12 cellular contexts compared by ENCODE assay signal in genomic region chr15:80982205-80982604, GRCh38. TPM values are rescaled to one million over a fixed set of nuclear protein-coding genes. Genes with fewer than 3 reads are reported as not detected.
DNase-seq lines count a peak whose midpoint lies in the region; ATAC-seq, FAIRE-seq and TF ChIP-seq lines count a peak whose summit lies in the region.
"Had no signal": no experiment of that assay in that cellular context is flagged by ENCODE, and none has a peak within 500 bp of the region (broad histone marks: within the 10 kb centered on the region; RNA-seq: fewer than 3 reads in every experiment).

No MANE protein-coding gene starts in this region.

- no peak for FAIRE-seq in urothelium cell line (lab: Jason Lieb, UNC)

- H3K27me3 Mint-ChIP-seq in natural killer cell treated with Interleukin-12 subunit alpha and Interleukin-12 subunit beta and Interleukin-15 and Interleukin-18, amount 100 ng/mL, for 72 hours = no peaks in the 10 kb centered on the region
- no peaks in the 10 kb centered on the region for H3K27me3 Mint-ChIP-seq in natural killer cell (ENCODE audit: low read depth in 2 of 2)
- H3K27me3 Mint-ChIP-seq in activated T-helper 1 cell treated with anti-CD3 and anti-CD28 coated beads, Interleukin-12 subunit alpha, Interleukin-12 subunit beta, Interleukin-2, Interleukin-4 antibody, amounts not matched to agents 30 ng/mL and 10 ng/mL and 1 ng/mL, durations not matched to agents 14 hours and 24 hours and 36 hours (ENCODE audit: insufficient read depth) = no peaks in the 10 kb centered on the region
- H3K27me3 Mint-ChIP-seq in stimulated activated naive B cell treated with anti-CD40 and anti-IgM and Interleukin-4, amounts not matched to agents 10 μg/mL and 1 μg/mL and 100 μg/mL, for 72 hours = no peaks in the 10 kb centered on the region

- peaks cover 35% of the 10 kb centered on the region for H3K36me3 Mint-ChIP-seq in natural killer cell treated with Interleukin-12 subunit alpha and Interleukin-12 subunit beta and Interleukin-15 and Interleukin-18, amount 100 ng/mL, for 72 hours
- peaks cover 10% of the 10 kb centered on the region for H3K36me3 Mint-ChIP-seq in natural killer cell
- H3K36me3 Mint-ChIP-seq in activated T-helper 1 cell treated with anti-CD3 and anti-CD28 coated beads, Interleukin-12 subunit alpha, Interleukin-12 subunit beta, Interleukin-2, Interleukin-4 antibody, amounts not matched to agents 30 ng/mL and 10 ng/mL and 1 ng/mL, durations not matched to agents 14 hours and 24 hours and 36 hours (ENCODE audit: low read depth) = peaks cover 47% of the 10 kb centered on the region
- H3K36me3 Mint-ChIP-seq in stimulated activated naive B cell treated with anti-CD40 and anti-IgM and Interleukin-4, amounts not matched to agents 10 μg/mL and 1 μg/mL and 100 μg/mL, for 72 hours = peaks cover 24 to 50% of the 10 kb centered on the region in 2 donors

- no peak for DNase-seq in natural killer cell treated with Interleukin-12 subunit alpha and Interleukin-12 subunit beta and Interleukin-15 and Interleukin-18, amount 100 ng/mL, for 72 hours (ENCODE audit: low spot score)
- DNase-seq in natural killer cell = no peak
- no peak for DNase-seq in activated T-helper 1 cell treated with anti-CD3 and anti-CD28 coated beads, Interleukin-12 subunit alpha, Interleukin-12 subunit beta, Interleukin-2, Interleukin-4 antibody, amounts not matched to agents 30 ng/mL and 10 ng/mL and 1 ng/mL, durations not matched to agents 14 hours and 24 hours and 36 hours (ENCODE audit: low spot score)
- no peak for DNase-seq in stimulated activated naive B cell treated with anti-CD40 and anti-IgM and Interleukin-4, amounts not matched to agents 10 μg/mL and 1 μg/mL and 100 μg/mL, for 72 hours
- DNase-seq in Kasumi-1 (lab: John Stamatoyannopoulos, UW) = no peak
- DNase-seq in urothelium cell line (ENCODE audit: low spot score) = no peak
- DNase-seq in Ammon's horn (ENCODE audit: low spot score) = no peak
- DNase-seq: activated T-cell treated with anti-CD3 and anti-CD28 coated beads for 4 hours; posterior cingulate gyrus; stimulated activated naive CD4-positive, alpha-beta T cell treated with Interleukin-2 at 50 U/mL for 16 hours; T1000 had no signal

- no peak overlapping the region for H3K4me3 Mint-ChIP-seq in natural killer cell treated with Interleukin-12 subunit alpha and Interleukin-12 subunit beta and Interleukin-15 and Interleukin-18, amount 100 ng/mL, for 72 hours
- no peak overlapping the region for H3K4me3 Mint-ChIP-seq in natural killer cell
- no peak overlapping the region for H3K4me3 Mint-ChIP-seq in activated T-helper 1 cell treated with anti-CD3 and anti-CD28 coated beads, Interleukin-12 subunit alpha, Interleukin-12 subunit beta, Interleukin-2, Interleukin-4 antibody, amounts not matched to agents 30 ng/mL and 10 ng/mL and 1 ng/mL, durations not matched to agents 14 hours and 24 hours and 36 hours
- no peak overlapping the region for H3K4me3 Mint-ChIP-seq in stimulated activated naive B cell treated with anti-CD40 and anti-IgM and Interleukin-4, amounts not matched to agents 10 μg/mL and 1 μg/mL and 100 μg/mL, for 72 hours

- peaks cover 44 to 51% of the 10 kb centered on the region in 2 donors for H3K4me1 Mint-ChIP-seq in natural killer cell treated with Interleukin-12 subunit alpha and Interleukin-12 subunit beta and Interleukin-15 and Interleukin-18, amount 100 ng/mL, for 72 hours (ENCODE audit: low read depth in 2 of 2)
- H3K4me1 Mint-ChIP-seq in natural killer cell = peaks cover 34 to 46% of the 10 kb centered on the region in 2 donors
- peaks cover 59% of the 10 kb centered on the region for H3K4me1 Mint-ChIP-seq in activated T-helper 1 cell treated with anti-CD3 and anti-CD28 coated beads, Interleukin-12 subunit alpha, Interleukin-12 subunit beta, Interleukin-2, Interleukin-4 antibody, amounts not matched to agents 30 ng/mL and 10 ng/mL and 1 ng/mL, durations not matched to agents 14 hours and 24 hours and 36 hours (ENCODE audit: low read depth)
- H3K4me1 Mint-ChIP-seq in stimulated activated naive B cell treated with anti-CD40 and anti-IgM and Interleukin-4, amounts not matched to agents 10 μg/mL and 1 μg/mL and 100 μg/mL, for 72 hours = peaks cover 50 to 70% of the 10 kb centered on the region in 2 donors

- intact Hi-C loops in natural killer cell (cut with micrococcal nuclease) = no loop called here
- intact Hi-C loops in activated T-helper 1 cell treated with anti-CD3 and anti-CD28 coated beads, Interleukin-12 subunit alpha, Interleukin-12 subunit beta, Interleukin-2, Interleukin-4 antibody, amounts not matched to agents 30 ng/mL and 10 ng/mL and 1 ng/mL, durations not matched to agents 14 hours and 24 hours and 36 hours (cut with micrococcal nuclease) = loop anchor here (10.0 kb wide), 3 partner anchors 287 to 827 kb away; partner anchors contain the start of genes ABHD17C and FAH

- TF ChIP-seq CTCF in natural killer cell (IDR thresholded peaks at IDR 0.05) = no peak

- no peaks in the 10 kb centered on the region for H3K9me3 Mint-ChIP-seq in natural killer cell treated with Interleukin-12 subunit alpha and Interleukin-12 subunit beta and Interleukin-15 and Interleukin-18, amount 100 ng/mL, for 72 hours
- no peaks in the 10 kb centered on the region for H3K9me3 Mint-ChIP-seq in natural killer cell
- no peaks in the 10 kb centered on the region for H3K9me3 Mint-ChIP-seq in activated T-helper 1 cell treated with anti-CD3 and anti-CD28 coated beads, Interleukin-12 subunit alpha, Interleukin-12 subunit beta, Interleukin-2, Interleukin-4 antibody, amounts not matched to agents 30 ng/mL and 10 ng/mL and 1 ng/mL, durations not matched to agents 14 hours and 24 hours and 36 hours
- H3K9me3 Mint-ChIP-seq in stimulated activated naive B cell treated with anti-CD40 and anti-IgM and Interleukin-4, amounts not matched to agents 10 μg/mL and 1 μg/mL and 100 μg/mL, for 72 hours = no peaks in the 10 kb centered on the region

- H3K27ac Mint-ChIP-seq in natural killer cell treated with Interleukin-12 subunit alpha and Interleukin-12 subunit beta and Interleukin-15 and Interleukin-18, amount 100 ng/mL, for 72 hours = peak overlapping the region; percentile 36 to 42
- peak overlapping the region in 1 of 2 donors; percentile 9 for H3K27ac Mint-ChIP-seq in natural killer cell
- peak overlapping the region; percentile 13 for H3K27ac Mint-ChIP-seq in activated T-helper 1 cell treated with anti-CD3 and anti-CD28 coated beads, Interleukin-12 subunit alpha, Interleukin-12 subunit beta, Interleukin-2, Interleukin-4 antibody, amounts not matched to agents 30 ng/mL and 10 ng/mL and 1 ng/mL, durations not matched to agents 14 hours and 24 hours and 36 hours
- peak overlapping the region; percentile 20 for H3K27ac Mint-ChIP-seq in stimulated activated naive B cell treated with anti-CD40 and anti-IgM and Interleukin-4, amounts not matched to agents 10 μg/mL and 1 μg/mL and 100 μg/mL, for 72 hours

- no peak for ATAC-seq in natural killer cell treated with Interleukin-12 subunit alpha and Interleukin-12 subunit beta and Interleukin-15 and Interleukin-18, amount 100 ng/mL, for 72 hours
- ATAC-seq in natural killer cell = no peak
- peak; percentile 43 for ATAC-seq in HG02885 (IDR thresholded peaks at IDR 0.05; ENCODE audit: poor library complexity, unreplicated experiment)
- ATAC-seq in stimulated activated naive B cell treated with anti-CD40 and anti-IgM and Interleukin-4, amounts not matched to agents 10 μg/mL and 1 μg/mL and 100 μg/mL, for 72 hours (replicated peaks) = no peak

RNA-seq across cellular contexts. Expression of gene MESD, which starts 7.4 kb away (rescaled TPM):
- 10 to 100 TPM; 33.7 to 35.6 TPM for total RNA-seq in natural killer cell treated with Interleukin-12 subunit alpha and Interleukin-12 subunit beta and Interleukin-15 and Interleukin-18, amount 100 ng/mL, for 72 hours
- total RNA-seq in natural killer cell = 10 to 100 TPM; 14.7 to 26.0 (median 24.5) TPM
- total RNA-seq in activated T-helper 1 cell treated with anti-CD3 and anti-CD28 coated beads, Interleukin-12 subunit alpha, Interleukin-12 subunit beta, Interleukin-2, Interleukin-4 antibody, amounts not matched to agents 30 ng/mL and 10 ng/mL and 1 ng/mL, durations not matched to agents 14 hours and 24 hours and 36 hours = 29.5 and 30.2 TPM in 2 replicates

RNA-seq across cellular contexts. Expression of gene TLNRD1, which starts 18.5 kb away (rescaled TPM):
- 10 to 100 TPM; 31.8 to 40.7 TPM for total RNA-seq in natural killer cell treated with Interleukin-12 subunit alpha and Interleukin-12 subunit beta and Interleukin-15 and Interleukin-18, amount 100 ng/mL, for 72 hours
- 10 to 100 TPM; 13.4 to 19.6 (median 17.5) TPM for total RNA-seq in natural killer cell
- 30.2 and 30.8 TPM in 2 replicates for total RNA-seq in activated T-helper 1 cell treated with anti-CD3 and anti-CD28 coated beads, Interleukin-12 subunit alpha, Interleukin-12 subunit beta, Interleukin-2, Interleukin-4 antibody, amounts not matched to agents 30 ng/mL and 10 ng/mL and 1 ng/mL, durations not matched to agents 14 hours and 24 hours and 36 hours
